ENCODE assay signal across 14 cellular contexts in the genomic region with DNA sequence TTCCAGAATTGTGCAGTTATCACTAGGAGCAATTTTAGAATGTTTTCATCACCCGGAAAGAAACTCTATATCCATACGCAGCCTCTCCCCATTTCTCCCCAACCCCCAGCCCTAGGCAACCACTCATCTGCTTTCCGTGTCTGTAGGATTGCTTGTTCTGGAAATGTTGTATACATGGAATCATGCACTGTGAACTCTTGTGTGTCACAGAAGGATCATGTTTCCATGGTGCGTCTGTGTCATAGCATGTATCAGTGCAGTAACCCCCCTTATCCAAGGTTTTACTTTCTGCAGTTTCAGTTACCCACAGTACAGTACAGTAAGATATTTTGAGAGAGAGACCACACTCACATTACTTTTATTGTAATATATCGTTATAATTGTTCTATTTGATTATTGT.
"Had no signal": no experiment of that assay in that cellular context is flagged by ENCODE, and none has a peak within 500 bp of the region (broad histone marks: within the 10 kb centered on the region; RNA-seq: fewer than 3 reads in every experiment).

No MANE protein-coding gene starts in this region.

- DNase-seq: activated effector memory CD4-positive, alpha-beta T cell treated with anti-CD3 and anti-CD28 coated beads, Interleukin-2, amount 50 U/mL, for 16 hours; activated naive CD4-positive, alpha-beta T cell treated with anti-CD3 and anti-CD28 coated beads, Interleukin-2, amount 50 U/mL, for 16 hours; activated T-cell treated with anti-CD3 and anti-CD28 coated beads, Interleukin-2, amount 50 U/mL, for 72 hours; aorta; brain microvascular endothelial cell; central memory CD4-positive, alpha-beta T cell; dorsolateral prefrontal cortex; foreskin keratinocyte; left colon; lower lobe of right lung; nucleus accumbens; stimulated activated CD4-positive, alpha-beta T cell treated with anti-CD3 and anti-CD28 coated beads, Interleukin-4, amount 100 ng/mL, for 24 hours; stomach; trophoblast cell had no signal
